Comparison of ENCODE assay signal across 17 cellular contexts in genomic region chr16:67979955-67980678, GRCh38. TPM values are rescaled to one million over a fixed set of nuclear protein-coding genes. Genes with fewer than 3 reads are reported as not detected.
DNase-seq lines count a peak whose midpoint lies in the region; ATAC-seq and TF ChIP-seq lines count a peak whose summit lies in the region.
"Had no signal": no experiment of that assay in that cellular context is flagged by ENCODE, and none has a peak within 500 bp of the region (broad histone marks: within the 10 kb centered on the region; RNA-seq: fewer than 3 reads in every experiment).

A gene with protein sequence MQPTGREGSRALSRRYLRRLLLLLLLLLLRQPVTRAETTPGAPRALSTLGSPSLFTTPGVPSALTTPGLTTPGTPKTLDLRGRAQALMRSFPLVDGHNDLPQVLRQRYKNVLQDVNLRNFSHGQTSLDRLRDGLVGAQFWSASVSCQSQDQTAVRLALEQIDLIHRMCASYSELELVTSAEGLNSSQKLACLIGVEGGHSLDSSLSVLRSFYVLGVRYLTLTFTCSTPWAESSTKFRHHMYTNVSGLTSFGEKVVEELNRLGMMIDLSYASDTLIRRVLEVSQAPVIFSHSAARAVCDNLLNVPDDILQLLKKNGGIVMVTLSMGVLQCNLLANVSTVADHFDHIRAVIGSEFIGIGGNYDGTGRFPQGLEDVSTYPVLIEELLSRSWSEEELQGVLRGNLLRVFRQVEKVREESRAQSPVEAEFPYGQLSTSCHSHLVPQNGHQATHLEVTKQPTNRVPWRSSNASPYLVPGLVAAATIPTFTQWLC (minus strand): TSS chr16:67980499. CDS start chr16:67980380, 119 bp downstream.

- TF ChIP-seq CTCF in SK-N-SH (IDR thresholded peaks at IDR 0.05) (no peak), IMR-90 (conservative IDR thresholded peaks at IDR 0.05; ENCODE audit: low read depth, low read length) (peak; percentile 46), fibroblast of villous mesenchyme (IDR thresholded peaks at IDR 0.05; ENCODE audit: insufficient read depth, low read depth, low read length) (peak; percentile 13), progenitor cell of endocrine pancreas (IDR thresholded peaks at IDR 0.05; ENCODE audit: unreplicated experiment) (peak; percentile 45)

- H3K23ac ChIP-seq in IMR-90 (ENCODE audit: low read depth, low read length) = no peak within 1 kb of the TSS

- no peak within 1 kb of the TSS for H4K5ac ChIP-seq in IMR-90 (ENCODE audit: low read depth, low read length)

- POLR2A ChIA-PET in SK-N-SH (lab: Yijun Ruan, JAX) = no interaction called here
- POLR2A ChIA-PET in IMR-90 (lab: Charles Lee; ENCODE audit: unreplicated experiment) = no interaction called here

- no peak for ATAC-seq in SK-N-SH treated with all-trans-retinoic acid at 6 μM for 48 hours
- ATAC-seq in IMR-90 (ENCODE audit: low read depth) = no peak
- ATAC-seq in GM21717 (IDR thresholded peaks at IDR 0.05; ENCODE audit: unreplicated experiment) = no peak

- no peaks in the 10 kb centered on the region for H3K79me1 ChIP-seq in IMR-90 (ENCODE audit: low read depth in 1 of 2, low read length in 2 of 2)

- no peak for TF ChIP-seq RAD21 in SK-N-SH (IDR thresholded peaks at IDR 0.05; ENCODE audit: low read length)
- no peak for TF ChIP-seq RAD21 in IMR-90 (IDR thresholded peaks at IDR 0.05; ENCODE audit: low read length)

- H3K27me3 Mint-ChIP-seq in progenitor cell of endocrine pancreas = no peaks in the 10 kb centered on the region

- no TSS peak for BruUV-seq in IMR-90 (replicated peaks; lab: Mats Ljungman, UMichigan)

- H3K56ac ChIP-seq in IMR-90 (ENCODE audit: extremely low read depth, insufficient read depth, low read length) = no peak within 1 kb of the TSS

- no peaks in the 10 kb centered on the region for H3K9me3 ChIP-seq in SK-N-SH
- H3K9me3 ChIP-seq in IMR-90 (ENCODE audit: control insufficient read depth, insufficient read depth, low read length) = no peaks in the 10 kb centered on the region
- H3K9me3 ChIP-seq in SJCRH30 (replicated peaks) = no peaks in the 10 kb centered on the region
- H3K9me3 ChIP-seq in MG63 = no peaks in the 10 kb centered on the region
- H3K9me3 ChIP-seq: neutrophil had no signal

- H3K4me1 Mint-ChIP-seq in progenitor cell of endocrine pancreas (ENCODE audit: low read depth) = peaks cover 7% of the 10 kb centered on the region

- in situ Hi-C loops in IMR-90 (cut with MboI; ENCODE audit: low sequenced_read_pairs) = loop anchor here (10.0 kb wide), 1 partner anchor 245 kb away; no protein-coding TSS in a partner anchor

- no peak within 1 kb of the TSS for H3K14ac ChIP-seq in IMR-90 (replicated peaks; ENCODE audit: low read depth, low read length)

- H2BK5ac ChIP-seq in IMR-90 (ENCODE audit: low read depth, low read length, poor library complexity, severe bottlenecking) = no peak within 1 kb of the TSS

- no peak within 1 kb of the TSS for H2BK15ac ChIP-seq in IMR-90 (ENCODE audit: low read depth, low read length)

- WGBS in SK-N-SH (ENCODE audit: low lambda C conversion rate) = 77% methylated on average over 42 of the region's 62 CpGs
- WGBS in IMR-90 (ENCODE audit: extremely low coverage in 2 of 2, insufficient read length in 1 of 2), 2 experiments = 65% methylated on average over 22 of the region's 62 CpGs; no CpG with 5 or more reads in 1 of the 2 experiments

- no peaks in the 10 kb centered on the region for H3K9me3 Mint-ChIP-seq in progenitor cell of endocrine pancreas (ENCODE audit: low read depth)

- H3K9me1 ChIP-seq in IMR-90 (ENCODE audit: insufficient read depth, low read length) = no peaks in the 10 kb centered on the region

- H3K27me3 ChIP-seq in SK-N-SH (ENCODE audit: insufficient read depth) = no peaks in the 10 kb centered on the region; the same call in 1 of the 2 replicates
- peaks cover 29% of the 10 kb centered on the region for H3K27me3 ChIP-seq in IMR-90 (ENCODE audit: control insufficient read depth, insufficient read depth, low read length)
- H3K27me3 ChIP-seq in SJCRH30 = no peaks in the 10 kb centered on the region
- no peaks in the 10 kb centered on the region for H3K27me3 ChIP-seq in MG63

- H2BK120ac ChIP-seq in IMR-90 (ENCODE audit: low read depth, low read length) = no peak within 1 kb of the TSS

- intact Hi-C loops in IMR-90 (cut with micrococcal nuclease) = no loop called here

- H3K4ac ChIP-seq in IMR-90 (ENCODE audit: low read depth, low read length) = no peak within 1 kb of the TSS

- dilution Hi-C loops in IMR-90 (cut with HindIII; ENCODE audit: low sequenced_read_pairs, unreplicated experiment) = no loop called here

- H3K4me1 ChIP-seq in SK-N-SH (ENCODE audit: control insufficient read depth in 1 of 2, insufficient read depth in 2 of 2, low read depth in 1 of 2, low read length in 1 of 2) (peaks cover 0 to 3% of the 10 kb centered on the region in 2 experiments; a peak in 1 of 4 replicates), IMR-90 (ENCODE audit: control insufficient read depth, insufficient read depth, low read length) (peaks cover 1% of the 10 kb centered on the region; the same call in 1 of the 2 replicates), SJCRH30 (no peaks in the 10 kb centered on the region)

- no peak within 1 kb of the TSS for H2AK5ac ChIP-seq in IMR-90 (ENCODE audit: low read depth, low read length)

- H2AK9ac ChIP-seq in IMR-90 (replicated peaks; ENCODE audit: low read depth, low read length, poor library complexity) = no peak within 1 kb of the TSS

- CTCF ChIA-PET in SK-N-SH (lab: Yijun Ruan, JAX) = interaction anchor here (1.4 kb wide), 1 partner anchor 61 kb away, joined by 5 read pairs; no protein-coding TSS in a partner anchor
- CTCF ChIA-PET in IMR-90 (lab: Yijun Ruan, JAX) = no interaction called here

- H2BK20ac ChIP-seq in IMR-90 (ENCODE audit: low read depth, low read length) = no peak within 1 kb of the TSS

- H4K8ac ChIP-seq in IMR-90 (ENCODE audit: low read depth in 2 of 2, low read length in 2 of 2) = no peak within 1 kb of the TSS

- H3K79me2 ChIP-seq in SK-N-SH (ENCODE audit: insufficient read depth) = no peaks in the 10 kb centered on the region

- no peak within 1 kb of the TSS for H3K18ac ChIP-seq in IMR-90 (ENCODE audit: low read depth, low read length)

- H3K36me3 Mint-ChIP-seq in progenitor cell of endocrine pancreas (ENCODE audit: insufficient read depth) = peaks cover 1% of the 10 kb centered on the region

- H4K91ac ChIP-seq in IMR-90 (ENCODE audit: insufficient read depth, low read depth, low read length) = no peak within 1 kb of the TSS

- no peaks in the 10 kb centered on the region for H4K20me1 ChIP-seq in SK-N-SH (ENCODE audit: insufficient read depth)
- no peaks in the 10 kb centered on the region; the same call in 1 of the 2 replicates for H4K20me1 ChIP-seq in IMR-90 (ENCODE audit: insufficient read depth, low read length)

- no peak within 1 kb of the TSS for H3K4me2 ChIP-seq in SK-N-SH
- H3K4me2 ChIP-seq in IMR-90 (ENCODE audit: low read depth, low read length) = no peak within 1 kb of the TSS
- H3K4me2 ChIP-seq: KMS-11 had no signal

- TF ChIP-seq POLR2A in IMR-90 (IDR thresholded peaks at IDR 0.05; ENCODE audit: low read depth, low read length) = no peak

- no peak within 1 kb of the TSS for H3K27ac Mint-ChIP-seq in progenitor cell of endocrine pancreas

- peak; percentile 52 for DNase-seq in SK-N-SH
- no peak for DNase-seq in IMR-90
- no peak for DNase-seq in fibroblast of villous mesenchyme (ENCODE audit: low read depth)
- no peak for DNase-seq in progenitor cell of endocrine pancreas (ENCODE audit: low spot score, unreplicated experiment)
- no peak for DNase-seq in SJCRH30
- no peak for DNase-seq in MG63
- DNase-seq: 8988T; activated CD4-positive, alpha-beta T cell treated with anti-CD3 and anti-CD28 coated beads for 4 hours; amygdala; NCI-H1694; NCI-H69; small intestine had no signal

- TF ChIP-seq EP300 in SK-N-SH (IDR thresholded peaks at IDR 0.05; ENCODE audit: borderline replicate concordance in 1 of 2, low read depth in 1 of 2, low read length in 1 of 2) = no peak

- H2AFZ ChIP-seq in SK-N-SH (ENCODE audit: low read depth) (no peak within 1 kb of the TSS), IMR-90 (replicated peaks; ENCODE audit: low read length, poor library complexity) (peak within 1 kb of the TSS; percentile 43)

- no peaks in the 10 kb centered on the region for H3K9me2 ChIP-seq in SK-N-SH

- H3K36me3 ChIP-seq in SK-N-SH (replicated peaks in 1 of 2; ENCODE audit: control insufficient read depth in 1 of 2, insufficient read depth in 2 of 2, low read length in 1 of 2) = no peaks in the 10 kb centered on the region
- no peaks in the 10 kb centered on the region for H3K36me3 ChIP-seq in IMR-90 (ENCODE audit: control insufficient read depth, insufficient read depth, low read length)
- H3K36me3 ChIP-seq in SJCRH30 = no peaks in the 10 kb centered on the region
- H3K36me3 ChIP-seq in MG63 = no peaks in the 10 kb centered on the region

- no peak within 1 kb of the TSS for H3K4me3 Mint-ChIP-seq in progenitor cell of endocrine pancreas (ENCODE audit: low read depth)

- H3F3A ChIP-seq in SK-N-SH (replicated peaks; ENCODE audit: insufficient read depth) = no peaks in the 10 kb centered on the region

- H3K4me3 ChIP-seq in SK-N-SH (ENCODE audit: low read depth in 2 of 2, low read length in 1 of 2) = no peak within 1 kb of the TSS
- no peak within 1 kb of the TSS for H3K4me3 ChIP-seq in IMR-90 (ENCODE audit: insufficient read depth, low read depth, low read length)
- H3K4me3 ChIP-seq in fibroblast of villous mesenchyme (ENCODE audit: low read depth, low read length) = no peak within 1 kb of the TSS
- H3K4me3 ChIP-seq in SJCRH30 = no peak within 1 kb of the TSS
- H3K4me3 ChIP-seq in MG63 = no peak within 1 kb of the TSS

- H3K27ac ChIP-seq in SK-N-SH (ENCODE audit: low read depth in 2 of 2, low read length in 1 of 2) = no peak within 1 kb of the TSS
- no peak within 1 kb of the TSS for H3K27ac ChIP-seq in IMR-90 (ENCODE audit: insufficient read depth, low read length)
- no peak within 1 kb of the TSS for H3K27ac ChIP-seq in SJCRH30
- H3K27ac ChIP-seq: KMS-11, neutrophil had no signal

- no peak within 1 kb of the TSS for H3K9ac ChIP-seq in SK-N-SH
- no peak within 1 kb of the TSS for H3K9ac ChIP-seq in IMR-90 (ENCODE audit: low read depth, low read length)
- H3K9ac ChIP-seq: KMS-11 had no signal

TF ChIP-seq in SK-N-SH, 30 proteins besides CTCF, POLR2A, EP300 and RAD21 (continues in another document):
- no peak for TF ChIP-seq FOSL2 (IDR thresholded peaks at IDR 0.05; ENCODE audit: borderline replicate concordance, low read depth)

TF ChIP-seq in SK-N-SH treated with all-trans-retinoic acid at 6 μM for 48 hours, 23 proteins besides CTCF, POLR2A, EP300 and RAD21 (continues in another document):
- TF ChIP-seq ZNF70 (CRISPR knock-in tag; IDR thresholded peaks at IDR 0.05) = no peak

RNA-seq across cellular contexts. Expression of the gene that starts here (rescaled TPM):
- polyA plus RNA-seq in SK-N-SH (2012; rRNA removed) (not detected in 2 replicates), IMR-90 (2012; rRNA removed) (not detected in 2 replicates)
- not detected in 2 replicates for polyA plus RNA-seq in SK-N-SH (2012; cell fraction: cytosol; rRNA removed)
- polyA plus RNA-seq in SK-N-SH (2012; cell fraction: nucleus; rRNA removed) = not detected in 2 replicates
- total RNA-seq in IMR-90 (2012; rRNA removed) (not detected in 2 replicates), fibroblast of villous mesenchyme (not detected in 2 replicates), progenitor cell of endocrine pancreas (not detected in 2 replicates)
- polyA plus RNA-seq in IMR-90 (2012; cell fraction: cytosol; rRNA removed) = not detected in 2 replicates
- polyA plus RNA-seq in IMR-90 (2012; cell fraction: nucleus; rRNA removed; ENCODE audit: low replicate concordance) = not detected in 2 replicates
- not detected in 2 replicates for total RNA-seq in SJCRH30 (2014; rRNA removed; shearing (Covaris generic))
- total RNA-seq in MG63 (2014; rRNA removed; shearing (Covaris generic); ENCODE audit: low replicate concordance) = not detected in 2 replicates
- total RNA-seq: glomerular endothelial cell had no signal

Comparison
In these comparisons a context has a peak if more than half of its experiments do, and no peak if none do; other contexts are left out.
1. Peak in DNase-seq in SK-N-SH; RNA of the gene not detected or under 1 TPM.